Comparison of ENCODE assay signal across 14 cellular contexts in the genomic region with DNA sequence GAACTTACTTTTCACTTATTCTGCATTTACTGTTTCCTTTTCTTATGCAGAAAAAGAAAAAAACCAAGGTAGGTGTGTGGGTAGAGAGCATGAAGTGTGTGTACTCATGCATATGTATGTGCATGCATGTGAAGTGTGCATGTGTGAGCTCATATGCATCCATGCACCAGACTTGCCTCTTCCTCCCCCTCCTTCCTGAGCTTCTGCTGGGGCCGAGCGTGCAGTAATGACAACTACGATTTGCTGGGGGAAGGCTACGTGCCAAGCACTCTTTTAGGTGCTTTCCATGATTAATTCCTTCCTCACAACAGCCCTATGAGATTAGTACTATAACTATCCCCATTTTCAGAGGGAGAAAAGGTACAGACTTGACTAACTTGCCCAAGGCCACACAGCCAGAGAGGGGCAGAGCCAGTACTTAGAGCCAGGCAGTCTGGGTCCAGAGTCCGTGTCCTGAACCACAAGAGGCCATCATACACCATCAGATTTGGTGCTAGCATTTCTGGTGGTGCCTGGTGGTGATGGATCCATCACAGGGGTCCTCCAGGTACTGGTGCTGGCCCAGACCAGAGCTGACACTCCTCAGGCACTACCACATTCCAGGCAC.
"Had no signal": no experiment of that assay in that cellular context is flagged by ENCODE, and none has a peak within 500 bp of the region (broad histone marks: within the 10 kb centered on the region; RNA-seq: fewer than 3 reads in every experiment).

No MANE protein-coding gene starts in this region.

- H3K27me3 Mint-ChIP-seq: activated CD8-positive, alpha-beta memory T cell treated with anti-CD3 and anti-CD28 coated beads, Interleukin-2, amount 10 ng/mL, durations not matched to agents 7 days and 5 days; activated naive CD8-positive, alpha-beta T cell; memory B cell had no signal

- DNase-seq: activated CD4-positive, alpha-beta T cell treated with anti-CD3 and anti-CD28 coated beads, Interleukin-2, amount 50 U/mL, for 1 hour; activated CD4-positive, CD25-positive, alpha-beta regulatory T cell; activated CD8-positive, alpha-beta memory T cell treated with anti-CD3 and anti-CD28 coated beads, Interleukin-2, amount 10 ng/mL, durations not matched to agents 7 days and 5 days; activated gamma-delta T cell; activated T-cell treated with anti-CD3 and anti-CD28 coated beads, Interleukin-2, amount 50 U/mL, for 4 hours; left cardiac atrium; stimulated activated CD4-positive, alpha-beta T cell treated with anti-CD3 and anti-CD28 coated beads, Interleukin-4, amount 100 ng/mL, for 24 hours; stomach had no signal

- H3K9me3 ChIP-seq: stomach, tibial nerve, vagina had no signal

- H3K4me3 Mint-ChIP-seq: activated CD8-positive, alpha-beta memory T cell treated with anti-CD3 and anti-CD28 coated beads, Interleukin-2, amount 10 ng/mL, durations not matched to agents 7 days and 5 days; activated naive CD8-positive, alpha-beta T cell; activated T-cell treated with anti-CD3 and anti-CD28 coated beads, Interleukin-2, amount 50 U/mL, for 4 hours; memory B cell; T-helper 1 cell treated with Interleukin-12 subunit alpha and Interleukin-12 subunit beta and Interleukin-4 antibody, amounts not matched to agents 30 μg/mL and 1 μg/mL, for 36 hours had no signal

- ATAC-seq: activated CD8-positive, alpha-beta memory T cell treated with anti-CD3 and anti-CD28 coated beads, Interleukin-2, amount 10 ng/mL, durations not matched to agents 7 days and 5 days; activated T-cell treated with anti-CD3 and anti-CD28 coated beads, Interleukin-2, amount 50 U/mL, for 4 hours; left cardiac atrium; SK-N-SH treated with all-trans-retinoic acid at 6 μM for 48 hours had no signal

- H3K36me3 Mint-ChIP-seq: activated CD8-positive, alpha-beta memory T cell treated with anti-CD3 and anti-CD28 coated beads, Interleukin-2, amount 10 ng/mL, durations not matched to agents 7 days and 5 days had no signal

- H3K27ac ChIP-seq: stomach, tibial nerve, vagina had no signal

- H3K27ac Mint-ChIP-seq: activated CD8-positive, alpha-beta memory T cell treated with anti-CD3 and anti-CD28 coated beads, Interleukin-2, amount 10 ng/mL, durations not matched to agents 7 days and 5 days; activated naive CD8-positive, alpha-beta T cell; memory B cell; T-helper 1 cell treated with Interleukin-12 subunit alpha and Interleukin-12 subunit beta and Interleukin-4 antibody, amounts not matched to agents 30 μg/mL and 1 μg/mL, for 36 hours had no signal

- H3K4me1 ChIP-seq: tibial nerve had no signal

- H3K27me3 ChIP-seq: stomach, tibial nerve, vagina had no signal

- H3K4me3 ChIP-seq: stomach, tibial nerve, vagina had no signal

- H3K9me3 Mint-ChIP-seq: activated T-cell treated with anti-CD3 and anti-CD28 coated beads, Interleukin-2, amount 50 U/mL, for 4 hours; memory B cell; T-helper 1 cell treated with Interleukin-12 subunit alpha and Interleukin-12 subunit beta and Interleukin-4 antibody, amounts not matched to agents 30 μg/mL and 1 μg/mL, for 36 hours had no signal
